In the genomic region with DNA sequence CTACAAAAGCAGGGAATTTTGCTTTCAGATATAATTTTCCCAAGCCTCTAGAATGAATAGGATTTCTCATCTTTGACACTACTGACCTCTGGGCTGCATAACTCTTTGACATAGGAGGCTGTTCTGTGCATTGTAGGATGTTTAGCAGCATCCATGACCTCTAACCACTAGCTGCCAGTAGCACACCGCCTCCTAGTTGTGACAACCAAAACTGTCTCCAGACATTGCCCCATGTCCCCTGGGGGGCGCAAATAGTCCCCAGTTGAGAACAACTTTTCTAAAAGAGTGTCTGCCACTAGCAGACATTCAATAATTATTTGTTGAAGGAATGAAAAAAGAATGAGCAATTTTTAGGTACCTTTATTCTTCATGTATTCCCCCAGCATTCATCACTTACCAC, we compare ENCODE assay signal across 17 cellular contexts. TPM values are rescaled to one million over a fixed set of nuclear protein-coding genes. Genes with fewer than 3 reads are reported as not detected.
DNase-seq lines count a peak whose midpoint lies in the region; ATAC-seq and TF ChIP-seq lines count a peak whose summit lies in the region.
"Had no signal": no experiment of that assay in that cellular context is flagged by ENCODE, and none has a peak within 500 bp of the region (broad histone marks: within the 10 kb centered on the region; RNA-seq: fewer than 3 reads in every experiment).

No MANE protein-coding gene starts in this region.

- POLR2A ChIA-PET in OCI-LY7 (lab: Charles Lee), result no interaction called here
- POLR2A ChIA-PET in CD4-positive, alpha-beta T cell (lab: Charles Lee), result no interaction called here

- no peak overlapping the region for H3K27ac ChIP-seq in OCI-LY7 (ENCODE audit: low read depth, low read length, poor library complexity, severe bottlenecking)
- H3K27ac ChIP-seq in CD4-positive, alpha-beta T cell (ENCODE audit: low read depth, low read length), result no peak overlapping the region
- H3K27ac ChIP-seq: psoas muscle, SJCRH30 had no signal

- H3K4me1 Mint-ChIP-seq in CD4-positive, alpha-beta T cell (ENCODE audit: low read depth), result no peaks in the 10 kb centered on the region
- H3K4me1 Mint-ChIP-seq: stimulated activated naive CD8-positive, alpha-beta T cell treated with anti-CD3 and anti-CD28 coated beads, Interleukin-15, amount 100 ng/mL, for 72 hours had no signal

- BruUV-seq in OCI-LY7 (replicated peaks; lab: Mats Ljungman, UMichigan), result no TSS peak

- H3K79me2 ChIP-seq in OCI-LY7 (ENCODE audit: insufficient read depth, low read depth, low read length), result no peaks in the 10 kb centered on the region

- no peak overlapping the region for H3K27ac Mint-ChIP-seq in CD4-positive, alpha-beta T cell
- H3K27ac Mint-ChIP-seq: activated T-helper 1 cell treated with anti-CD3 and anti-CD28 coated beads, Interleukin-12 subunit alpha, Interleukin-12 subunit beta, Interleukin-2, Interleukin-4 antibody, amounts not matched to agents 30 ng/mL and 10 ng/mL and 1 ng/mL, durations not matched to agents 14 hours and 24 hours and 36 hours; effector memory CD8-positive, alpha-beta T cell; stimulated activated naive CD8-positive, alpha-beta T cell treated with anti-CD3 and anti-CD28 coated beads, Interleukin-15, amount 100 ng/mL, for 72 hours had no signal

- H3K27me3 ChIP-seq in BE2C, result peaks cover 33% of the 10 kb centered on the region
- H3K27me3 ChIP-seq in CD4-positive, alpha-beta T cell (ENCODE audit: control insufficient read depth, insufficient read depth, low read length), result peaks cover 3% of the 10 kb centered on the region

- no peaks in the 10 kb centered on the region for H3K4me1 ChIP-seq in BE2C
- no peaks in the 10 kb centered on the region for H3K4me1 ChIP-seq in OCI-LY7 (ENCODE audit: insufficient read depth, low read length, poor library complexity, severe bottlenecking)
- H3K4me1 ChIP-seq: psoas muscle, SJCRH30 had no signal

- H4K20me1 ChIP-seq in OCI-LY7 (ENCODE audit: insufficient read depth, low read length), result no peaks in the 10 kb centered on the region

- ATAC-seq in GM19351 (IDR thresholded peaks at IDR 0.05; ENCODE audit: unreplicated experiment) (peak; percentile 61), GM18498 (IDR thresholded peaks at IDR 0.05; ENCODE audit: unreplicated experiment) (no peak), HG02938 (IDR thresholded peaks at IDR 0.05; ENCODE audit: unreplicated experiment) (no peak), GM21619 (IDR thresholded peaks at IDR 0.05; ENCODE audit: unreplicated experiment) (no peak)
- ATAC-seq in CD4-positive, alpha-beta T cell (ENCODE audit: poor library complexity), result no peak
- ATAC-seq: effector memory CD8-positive, alpha-beta T cell; psoas muscle; stimulated activated naive CD8-positive, alpha-beta T cell treated with anti-CD3 and anti-CD28 coated beads, Interleukin-15, amount 100 ng/mL, for 72 hours had no signal

- H3K36me3 Mint-ChIP-seq in CD4-positive, alpha-beta T cell (ENCODE audit: low read depth), result no peaks in the 10 kb centered on the region

- CTCF ChIA-PET in OCI-LY7 (lab: Charles Lee; ENCODE audit: unreplicated experiment), result no interaction called here
- CTCF ChIA-PET in CD4-positive, alpha-beta T cell (lab: Charles Lee), result no interaction called here

- H3K4me3 ChIP-seq in BE2C (ENCODE audit: low read depth, low read length) (no peak overlapping the region), OCI-LY7 (ENCODE audit: low read depth, low read length, poor library complexity, severe bottlenecking) (no peak overlapping the region), fibroblast of pulmonary artery (replicated peaks; ENCODE audit: low read depth, low read length) (no peak overlapping the region)
- H3K4me3 ChIP-seq: psoas muscle, SJCRH30 had no signal

- H3K27me3 Mint-ChIP-seq in CD4-positive, alpha-beta T cell, result peaks cover 19% of the 10 kb centered on the region

- intact Hi-C loops in OCI-LY7 (cut with micrococcal nuclease; ENCODE audit: unreplicated experiment), result no loop called here
- intact Hi-C loops in CD4-positive, alpha-beta T cell (cut with DNase I, micrococcal nuclease), result no loop called here

- H3K4me3 Mint-ChIP-seq in CD4-positive, alpha-beta T cell, result no peak overlapping the region
- H3K4me3 Mint-ChIP-seq: activated T-helper 1 cell treated with anti-CD3 and anti-CD28 coated beads, Interleukin-12 subunit alpha, Interleukin-12 subunit beta, Interleukin-2, Interleukin-4 antibody, amounts not matched to agents 30 ng/mL and 10 ng/mL and 1 ng/mL, durations not matched to agents 14 hours and 24 hours and 36 hours; effector memory CD8-positive, alpha-beta T cell; stimulated activated naive CD8-positive, alpha-beta T cell treated with anti-CD3 and anti-CD28 coated beads, Interleukin-15, amount 100 ng/mL, for 72 hours had no signal

- H3K9me3 ChIP-seq in BE2C (no peaks in the 10 kb centered on the region), OCI-LY7 (ENCODE audit: low read length) (no peaks in the 10 kb centered on the region)
- H3K9me3 ChIP-seq in CD4-positive, alpha-beta T cell (ENCODE audit: control insufficient read depth, low read length), result no peaks in the 10 kb centered on the region
- H3K9me3 ChIP-seq: psoas muscle, SJCRH30 had no signal

- no peaks in the 10 kb centered on the region for H3K36me3 ChIP-seq in BE2C
- no peaks in the 10 kb centered on the region for H3K36me3 ChIP-seq in OCI-LY7 (ENCODE audit: insufficient read depth, low read length)
- H3K36me3 ChIP-seq: SJCRH30 had no signal

- H3K4me2 ChIP-seq in OCI-LY7 (ENCODE audit: low read length), result no peak overlapping the region

- no peak overlapping the region for H2AFZ ChIP-seq in OCI-LY7 (ENCODE audit: low read length)

- peak; percentile 26 for TF ChIP-seq CTCF in BE2C (IDR thresholded peaks at IDR 0.05; ENCODE audit: low read depth, low read length)
- peak; percentile 70 for TF ChIP-seq CTCF in OCI-LY7 (conservative IDR thresholded peaks at IDR 0.05; ENCODE audit: low read length)
- TF ChIP-seq CTCF in fibroblast of pulmonary artery (IDR thresholded peaks at IDR 0.05; ENCODE audit: low read length, missing control alignments), result peak; percentile 1
- no peak for TF ChIP-seq CTCF in CD4-positive, alpha-beta T cell (IDR thresholded peaks at IDR 0.05)

- H3K9me2 ChIP-seq in OCI-LY7 (ENCODE audit: insufficient read depth, low read length), result no peaks in the 10 kb centered on the region

- no peak for DNase-seq in BE2C
- DNase-seq in OCI-LY7 (ENCODE audit: low spot score), result no peak
- DNase-seq in fibroblast of pulmonary artery (ENCODE audit: low read depth), result no peak
- DNase-seq in CD4-positive, alpha-beta T cell, result no peak
- DNase-seq: C1 segment of cervical spinal cord; effector memory CD8-positive, alpha-beta T cell; midbrain; psoas muscle; SJCRH30; stimulated activated CD4-positive, alpha-beta T cell treated with anti-CD3 and anti-CD28 coated beads, Interleukin-4, amount 100 ng/mL, for 1 hour; stimulated activated naive CD8-positive, alpha-beta T cell treated with anti-CD3 and anti-CD28 coated beads, Interleukin-15, amount 100 ng/mL, for 72 hours had no signal

- H3K9me3 Mint-ChIP-seq in CD4-positive, alpha-beta T cell, result no peaks in the 10 kb centered on the region
- H3K9me3 Mint-ChIP-seq: activated T-helper 1 cell treated with anti-CD3 and anti-CD28 coated beads, Interleukin-12 subunit alpha, Interleukin-12 subunit beta, Interleukin-2, Interleukin-4 antibody, amounts not matched to agents 30 ng/mL and 10 ng/mL and 1 ng/mL, durations not matched to agents 14 hours and 24 hours and 36 hours; effector memory CD8-positive, alpha-beta T cell; stimulated activated naive CD8-positive, alpha-beta T cell treated with anti-CD3 and anti-CD28 coated beads, Interleukin-15, amount 100 ng/mL, for 72 hours had no signal

RNA-seq across cellular contexts. Expression of gene POU4F3, which starts 51.8 kb away (rescaled TPM):
- not detected for polyA plus RNA-seq in BE2C (2012; ENCODE audit: insufficient read depth, insufficient read length, low read depth)
- not detected in 2 replicates for total RNA-seq in OCI-LY7 (2014; rRNA removed; shearing (Covaris generic))
- total RNA-seq in OCI-LY7 (2022), result not detected in 2 replicates
- total RNA-seq in CD4-positive, alpha-beta T cell, result under 1 TPM; 0.17 to 0.22 TPM
- total RNA-seq: activated T-helper 1 cell treated with anti-CD3 and anti-CD28 coated beads, Interleukin-12 subunit alpha, Interleukin-12 subunit beta, Interleukin-2, Interleukin-4 antibody, amounts not matched to agents 30 ng/mL and 10 ng/mL and 1 ng/mL, durations not matched to agents 14 hours and 24 hours and 36 hours; NCI-H460; psoas muscle had no signal

RNA-seq across cellular contexts. Expression of gene TCERG1, which starts 56.7 kb away (rescaled TPM):
- 56.6 TPM for polyA plus RNA-seq in BE2C (2012; ENCODE audit: insufficient read depth, insufficient read length, low read depth)
- total RNA-seq in OCI-LY7 (2014; rRNA removed; shearing (Covaris generic)), result 115 and 136 TPM in 2 replicates
- total RNA-seq in OCI-LY7 (2022), result 164 and 173 TPM in 2 replicates
- 10 to 100 TPM; 88.0 to 88.7 TPM for total RNA-seq in CD4-positive, alpha-beta T cell
